9 cellular contexts compared by ENCODE assay signal in the genomic region with DNA sequence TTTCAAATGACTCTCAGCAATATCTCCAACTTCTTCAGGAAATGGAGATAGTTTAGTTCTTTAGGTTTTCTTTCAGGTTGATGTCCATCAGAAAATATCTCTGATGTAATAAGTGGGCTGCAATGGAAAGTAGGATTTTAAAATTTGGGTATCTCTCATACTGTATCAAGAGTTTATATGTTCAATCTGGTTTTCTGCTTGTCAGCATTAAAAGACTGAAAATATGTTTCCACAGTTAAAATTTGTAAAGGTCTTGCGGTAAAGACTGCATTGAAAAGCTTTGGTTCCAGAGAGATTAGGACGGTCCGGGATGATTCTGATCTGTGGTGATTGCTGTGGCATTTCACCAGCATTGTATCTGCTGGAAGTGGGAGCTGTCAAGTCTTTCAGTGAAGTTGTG.
"Had no signal": no experiment of that assay in that cellular context is flagged by ENCODE, and none has a peak within 500 bp of the region (broad histone marks: within the 10 kb centered on the region; RNA-seq: fewer than 3 reads in every experiment).

No MANE protein-coding gene starts in this region.

- H3K9me3 Mint-ChIP-seq: HFFc6 had no signal

- H3K4me3 Mint-ChIP-seq: HFFc6, IgD-negative memory B cell had no signal

- H2AFZ ChIP-seq: GM23248 had no signal

- H3K9me3 ChIP-seq: HAP-1 had no signal

- DNase-seq: GM23248, GOT3, H7, HFFc6, KG1 had no signal

- H3K9ac ChIP-seq: GM23248 had no signal

- H3K27ac ChIP-seq: GM23248, HL-60 had no signal

- ATAC-seq: HCT116 had no signal

- H3K4me1 ChIP-seq: HAP-1 had no signal

- H3K4me3 ChIP-seq: GM23248, HAP-1 had no signal

- H3K36me3 Mint-ChIP-seq: IgD-negative memory B cell had no signal

- H3K27ac Mint-ChIP-seq: HFFc6, IgD-negative memory B cell had no signal

- H3K36me3 ChIP-seq: HAP-1 had no signal
